8 cellular contexts compared by ENCODE assay signal in genomic region chr6:111427341-111428116, GRCh38. TPM values are rescaled to one million over a fixed set of nuclear protein-coding genes. Genes with fewer than 3 reads are reported as not detected.
DNase-seq lines count a peak whose midpoint lies in the region; ATAC-seq and TF ChIP-seq lines count a peak whose summit lies in the region.

No MANE protein-coding gene starts in this region.

- peaks cover 42% of the 10 kb centered on the region for H3K4me1 Mint-ChIP-seq in activated naive CD8-positive, alpha-beta T cell treated with anti-CD3 and anti-CD28 coated beads for 36 hours

- no peaks in the 10 kb centered on the region for H3K9me3 ChIP-seq in osteoblast (ENCODE audit: low read depth, low read length)

- peaks cover 23% of the 10 kb centered on the region for H3K9me3 Mint-ChIP-seq in activated naive CD8-positive, alpha-beta T cell treated with anti-CD3 and anti-CD28 coated beads for 36 hours

- H3K27me3 Mint-ChIP-seq in activated naive CD8-positive, alpha-beta T cell treated with anti-CD3 and anti-CD28 coated beads for 36 hours, result no peaks in the 10 kb centered on the region

- peak overlapping the region; percentile 55 for H3K4me3 Mint-ChIP-seq in activated naive CD8-positive, alpha-beta T cell treated with anti-CD3 and anti-CD28 coated beads for 36 hours

- peak overlapping the region; percentile 68 for H3K27ac Mint-ChIP-seq in activated naive CD8-positive, alpha-beta T cell treated with anti-CD3 and anti-CD28 coated beads for 36 hours

- H3K79me2 ChIP-seq in osteoblast (ENCODE audit: insufficient read depth, low read length), result peaks cover 85% of the 10 kb centered on the region

- no peaks in the 10 kb centered on the region for H3K27me3 ChIP-seq in osteoblast (ENCODE audit: insufficient read depth, low read length)

- peak overlapping the region; percentile 58 for H3K4me2 ChIP-seq in osteoblast (ENCODE audit: insufficient read depth, low read length)

- no peak overlapping the region for H2AFZ ChIP-seq in osteoblast (ENCODE audit: low read length)

- peaks cover 49% of the 10 kb centered on the region for H3K36me3 Mint-ChIP-seq in activated naive CD8-positive, alpha-beta T cell treated with anti-CD3 and anti-CD28 coated beads for 36 hours

- DNase-seq in GDM1 (lab: John Stamatoyannopoulos, UW) (peak; percentile 19), M059J (ENCODE audit: low read depth) (peak; percentile 97), osteoblast (ENCODE audit: insufficient read length, low spot score, missing footprints) (peak; percentile 88), anterior cingulate cortex (lab: John Stamatoyannopoulos, UW) (no peak), NCI-H1048 (lab: John Stamatoyannopoulos, UW) (no peak), NCI-H774 (lab: John Stamatoyannopoulos, UW) (no peak)
- peak; percentile 22 for DNase-seq in activated naive CD8-positive, alpha-beta T cell treated with anti-CD3 and anti-CD28 coated beads for 36 hours

- no peaks in the 10 kb centered on the region for H3K36me3 ChIP-seq in osteoblast (ENCODE audit: insufficient read depth, low read length)

- peaks cover 7% of the 10 kb centered on the region for H4K20me1 ChIP-seq in osteoblast (ENCODE audit: insufficient read depth, low read length)

- H3K4me1 ChIP-seq in osteoblast (ENCODE audit: insufficient read depth, low read length), result peaks cover 45% of the 10 kb centered on the region

- TF ChIP-seq CTCF in osteoblast (IDR thresholded peaks at IDR 0.05; ENCODE audit: extremely low read depth, low read depth, low read length), result no peak

- peak overlapping the region; percentile 19 for H3K4me3 ChIP-seq in osteoblast (ENCODE audit: insufficient read depth, low read length)

- peak overlapping the region; percentile 36 for H3K27ac ChIP-seq in osteoblast (ENCODE audit: low read depth, low read length)

- ATAC-seq in GM21619 (IDR thresholded peaks at IDR 0.05; ENCODE audit: unreplicated experiment), result peak; percentile 69

RNA-seq across cellular contexts. Expression of gene REV3L, which starts 55.5 kb away (rescaled TPM):
- total RNA-seq in M059J (2014; rRNA removed; shearing (Covaris generic)), result 18.2 and 23.1 TPM in 2 replicates
- total RNA-seq in activated naive CD8-positive, alpha-beta T cell treated with anti-CD3 and anti-CD28 coated beads for 36 hours, result 10 to 100 TPM; 17.0 TPM
- 41.3 and 42.0 TPM in 2 replicates for total RNA-seq in osteoblast

Comparison
In these comparisons a context has a peak if more than half of its experiments do, and no peak if none do; other contexts are left out.
1. DNase-seq: peak in GDM1 (single experiment), M059J (single experiment), activated naive CD8-positive, alpha-beta T cell treated with anti-CD3 and anti-CD28 coated beads for 36 hours (single experiment) and osteoblast (single experiment); none in anterior cingulate cortex (0 of 58), NCI-H1048 (single experiment) and NCI-H774 (single experiment).